1 cellular context compared by ENCODE assay signal in the genomic region with DNA sequence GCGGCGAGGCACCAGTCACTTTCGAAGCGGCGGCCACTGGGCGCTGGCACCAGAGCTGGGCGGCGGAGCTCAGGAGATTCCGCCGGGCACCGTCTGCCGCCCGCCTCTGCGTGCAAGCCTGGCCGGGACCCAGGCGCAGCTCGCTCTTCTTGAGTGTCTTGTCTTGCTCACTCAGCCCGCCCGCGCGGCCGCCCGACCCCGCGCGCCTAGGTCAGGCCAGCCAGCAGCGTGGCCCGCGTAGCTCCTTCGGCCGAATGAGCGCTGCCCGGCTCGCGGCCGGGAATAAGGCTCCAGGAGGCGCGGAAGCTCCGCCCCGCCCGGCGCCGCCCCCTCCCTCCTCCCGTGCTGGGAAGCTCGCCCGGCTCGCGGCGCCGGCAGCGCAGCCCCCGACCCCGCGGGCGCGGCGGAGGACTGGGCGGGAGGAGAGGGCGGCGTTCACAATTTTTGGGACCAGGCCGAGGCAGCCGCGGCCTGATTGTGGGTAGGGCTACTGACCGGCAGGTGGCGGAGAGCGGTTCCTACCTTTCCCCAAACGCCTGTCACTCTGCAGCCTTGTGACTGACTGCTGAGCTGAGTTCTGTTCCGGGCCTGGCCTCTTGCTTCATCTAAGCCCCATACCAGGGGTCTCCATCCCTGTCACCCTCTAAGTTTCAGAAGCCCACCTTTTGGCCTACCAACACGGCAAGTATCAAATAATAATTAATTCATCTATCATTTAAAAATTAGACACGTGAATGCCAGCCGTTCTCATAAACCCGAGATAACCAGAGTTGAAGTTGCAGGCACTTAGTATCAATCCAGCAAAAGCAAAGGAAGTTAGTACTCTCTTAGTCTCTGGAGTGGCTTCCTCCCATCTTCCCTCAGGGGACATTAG.
TF ChIP-seq lines count a peak whose summit lies in the region.

A gene with protein sequence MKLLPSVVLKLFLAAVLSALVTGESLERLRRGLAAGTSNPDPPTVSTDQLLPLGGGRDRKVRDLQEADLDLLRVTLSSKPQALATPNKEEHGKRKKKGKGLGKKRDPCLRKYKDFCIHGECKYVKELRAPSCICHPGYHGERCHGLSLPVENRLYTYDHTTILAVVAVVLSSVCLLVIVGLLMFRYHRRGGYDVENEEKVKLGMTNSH (minus strand): TSS at position 256 of the 874 bp plus-strand sequence. CDS start 275 bp downstream, outside the sequence.

TF ChIP-seq in H1, 55 proteins besides CTCF, POLR2A, EP300 and RAD21 (continued from another document):
- no peak for TF ChIP-seq BCL11A (IDR thresholded peaks at IDR 0.05; ENCODE audit: low read depth in 2 of 2, low read length in 2 of 2)
- TF ChIP-seq GABPA (IDR thresholded peaks at IDR 0.05; ENCODE audit: borderline replicate concordance, insufficient read depth, low read length): no peak
